Comparison of ENCODE assay signal across 18 cellular contexts in the genomic region with DNA sequence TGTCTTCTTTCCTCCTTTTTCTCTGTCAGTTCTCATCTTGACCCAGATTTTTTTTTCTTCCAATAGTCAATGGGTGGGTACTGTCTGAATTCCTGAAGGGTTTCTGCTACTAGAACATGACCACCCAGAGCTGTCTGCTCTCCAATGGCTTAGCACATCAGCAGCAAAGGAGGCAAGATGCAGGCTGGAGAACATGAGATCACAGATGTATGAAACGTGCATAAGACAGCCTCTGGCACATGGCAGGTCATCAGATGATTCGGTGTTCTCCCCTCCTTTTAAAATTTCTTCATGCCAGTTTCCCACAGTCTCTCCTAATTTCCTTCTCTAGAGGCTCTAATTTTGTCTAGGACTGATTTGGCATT.
DNase-seq lines count a peak whose midpoint lies in the region; ATAC-seq, FAIRE-seq and TF ChIP-seq lines count a peak whose summit lies in the region.
"Had no signal": no experiment of that assay in that cellular context is flagged by ENCODE, and none has a peak within 500 bp of the region (broad histone marks: within the 10 kb centered on the region; RNA-seq: fewer than 3 reads in every experiment).

No MANE protein-coding gene starts in this region.

- H3K9me3 Mint-ChIP-seq in CD4-positive, alpha-beta T cell: no peaks in the 10 kb centered on the region
- H3K9me3 Mint-ChIP-seq: H9 had no signal

- no peaks in the 10 kb centered on the region for H4K20me1 ChIP-seq in K562 (replicated peaks; ENCODE audit: control insufficient read depth, insufficient read depth, low read length)

- no peaks in the 10 kb centered on the region for H3K36me3 Mint-ChIP-seq in CD4-positive, alpha-beta T cell (ENCODE audit: low read depth)
- H3K36me3 Mint-ChIP-seq: CD4-positive, CD25-positive, alpha-beta regulatory T cell had no signal

- H2AFZ ChIP-seq in K562 (ENCODE audit: low read depth, low read length): no peak overlapping the region

- in situ Hi-C loops in K562 (cut with MboI): no loop called here

- no peaks in the 10 kb centered on the region for H3K27me3 Mint-ChIP-seq in CD4-positive, alpha-beta T cell

- peaks cover 8% of the 10 kb centered on the region for H3K4me1 Mint-ChIP-seq in CD4-positive, alpha-beta T cell (ENCODE audit: low read depth)

- POLR2A ChIA-PET in K562 (lab: Yijun Ruan, JAX): no interaction called here
- POLR2A ChIA-PET in CD4-positive, alpha-beta T cell (lab: Charles Lee): no interaction called here

- H3K27ac ChIP-seq in K562 (ENCODE audit: extremely low read depth, low read depth, low read length): no peak overlapping the region
- no peak overlapping the region for H3K27ac ChIP-seq in CD4-positive, alpha-beta T cell (ENCODE audit: low read depth, low read length)

- no peaks in the 10 kb centered on the region for H3K79me2 ChIP-seq in K562 (ENCODE audit: control insufficient read depth, insufficient read depth, low read length)

- H3K27me3 ChIP-seq in K562 (ENCODE audit: control insufficient read depth in 2 of 2, insufficient read depth in 2 of 2, low read length in 2 of 2): no peaks in the 10 kb centered on the region
- no peaks in the 10 kb centered on the region for H3K27me3 ChIP-seq in CD4-positive, alpha-beta T cell (ENCODE audit: control insufficient read depth, insufficient read depth, low read length)

- H3K9me3 ChIP-seq in K562 (replicated peaks; ENCODE audit: control insufficient read depth, insufficient read depth, low read depth, low read length): no peaks in the 10 kb centered on the region
- H3K9me3 ChIP-seq in CD4-positive, alpha-beta T cell (ENCODE audit: control insufficient read depth, low read length): no peaks in the 10 kb centered on the region

- no peaks in the 10 kb centered on the region for H3K9me1 ChIP-seq in K562 (ENCODE audit: control insufficient read depth, insufficient read depth, low read length)

- H3K4me1 ChIP-seq in K562 (replicated peaks in 1 of 2; ENCODE audit: control insufficient read depth in 2 of 2, insufficient read depth in 2 of 2, low read length in 2 of 2): peaks cover 0 to 15% of the 10 kb centered on the region in 2 experiments

- no peak for ATAC-seq in K562
- no peak for ATAC-seq in CD4-positive, alpha-beta T cell (ENCODE audit: poor library complexity)

- H3K36me3 ChIP-seq in K562 (ENCODE audit: control insufficient read depth, insufficient read depth, low read length): no peaks in the 10 kb centered on the region

- DNase-seq in AG20443 (ENCODE audit: low spot score) (peak; percentile 18), CMK (ENCODE audit: low read depth) (peak; percentile 45), KG1 (lab: John Stamatoyannopoulos, UW) (peak; percentile 38), K562 (ENCODE audit: extremely low read depth in 1 of 4, low spot score in 3 of 4) (no peak), nucleus accumbens (lab: John Stamatoyannopoulos, UW) (no peak), HCEC 1CT (no peak)
- DNase-seq in CD4-positive, alpha-beta T cell: no peak
- DNase-seq in activated CD4-positive, CD25-positive, alpha-beta regulatory T cell (lab: John Stamatoyannopoulos, UW): no peak
- DNase-seq: CD4-positive, CD25-positive, alpha-beta regulatory T cell; EL; H9; NCI-H1417; NCI-H187 treated with DMSO at 0.1 percent for 48 hours; NCI-H2227 treated with DMSO at 0.1 percent for 48 hours; NCI-H510A treated with DMSO at 0.1 percent for 48 hours; NCI-H774; SHP77 treated with DMSO at 0.1 percent for 48 hours had no signal

- no peak overlapping the region for H3K9ac ChIP-seq in K562 (ENCODE audit: insufficient read depth in 1 of 2, low read depth in 2 of 2, low read length in 2 of 2)

- FAIRE-seq in K562 (lab: Jason Lieb, UNC): no peak

- no peak for TF ChIP-seq CTCF in K562 (IDR thresholded peaks at IDR 0.05 in 2 of 3, conservative IDR thresholded peaks at IDR 0.05 in 1 of 3; ENCODE audit: insufficient read depth in 2 of 3, low read depth in 1 of 3, low read length in 3 of 3)
- no peak for TF ChIP-seq CTCF in CD4-positive, alpha-beta T cell (IDR thresholded peaks at IDR 0.05)

- H3K4me3 ChIP-seq in K562: no peak overlapping the region

- no peak for TF ChIP-seq RAD21 in K562 (CRISPR knock-in tag; conservative IDR thresholded peaks at IDR 0.05 in 1 of 2, IDR thresholded peaks at IDR 0.05 in 1 of 2)

- 5% methylated on average over 2 of the region's 2 CpGs for WGBS in K562 (ENCODE audit: insufficient coverage, low coverage, missing lambda C conversion rate)

- TF ChIP-seq POLR2A in K562 (conservative IDR thresholded peaks at IDR 0.05): no peak

- CTCF ChIA-PET in K562 (lab: Yijun Ruan, JAX; ENCODE audit: low intra/inter-chr PET ratio): no interaction called here
- CTCF ChIA-PET in CD4-positive, alpha-beta T cell (lab: Charles Lee): no interaction called here

- no peak for TF ChIP-seq EP300 in K562 (IDR thresholded peaks at IDR 0.05; ENCODE audit: low read length)

- no TSS peak for BruUV-seq in K562 (replicated peaks; lab: Mats Ljungman, UMichigan)

- H3K4me2 ChIP-seq in K562 (ENCODE audit: insufficient read depth, low read length): peak overlapping the region; percentile 23; the same call in 1 of the 2 replicates

- intact Hi-C loops in K562 (cut with micrococcal nuclease): no loop called here
- intact Hi-C loops in CD4-positive, alpha-beta T cell (cut with DNase I, micrococcal nuclease): no loop called here

- no peak overlapping the region for H3K4me3 Mint-ChIP-seq in CD4-positive, alpha-beta T cell
- H3K4me3 Mint-ChIP-seq: CD4-positive, CD25-positive, alpha-beta regulatory T cell; H9; T-helper 1 cell treated with Interleukin-12 subunit alpha and Interleukin-12 subunit beta and Interleukin-4 antibody, amounts not matched to agents 30 μg/mL and 1 μg/mL, for 36 hours had no signal

- no peak overlapping the region for H3K27ac Mint-ChIP-seq in CD4-positive, alpha-beta T cell
- H3K27ac Mint-ChIP-seq: CD4-positive, CD25-positive, alpha-beta regulatory T cell; H9; T-helper 1 cell treated with Interleukin-12 subunit alpha and Interleukin-12 subunit beta and Interleukin-4 antibody, amounts not matched to agents 30 μg/mL and 1 μg/mL, for 36 hours had no signal

TF ChIP-seq in K562, 482 proteins besides CTCF, POLR2A, EP300 and RAD21:
- TF ChIP-seq CCNT2 (IDR thresholded peaks at IDR 0.05; ENCODE audit: borderline replicate concordance, extremely low read depth, insufficient read length, low read depth, low read length) (peak; percentile 2), CTBP1 (IDR thresholded peaks at IDR 0.05; ENCODE audit: borderline replicate concordance) (0 out of 2 replicates have a peak, but pooled peaks have one; percentile 0), RBM14 (IDR thresholded peaks at IDR 0.05; ENCODE audit: borderline replicate concordance, insufficient read depth, low read depth, low read length) (no peak), ZNF76 (CRISPR knock-in tag; IDR thresholded peaks at IDR 0.05; ENCODE audit: borderline replicate concordance) (no peak), ZNF165 (CRISPR knock-in tag; IDR thresholded peaks at IDR 0.05; ENCODE audit: borderline replicate concordance) (no peak), ZBTB11 (CRISPR knock-in tag; IDR thresholded peaks at IDR 0.05) (peak in 1 of 3 experiments; percentile 15; a peak in 1 of 6 replicates), GABPA (tag; conservative IDR thresholded peaks at IDR 0.05; ENCODE audit: low read depth) (peak; percentile 17; the same call in 1 of the 2 replicates)
- TF ChIP-seq, protein P1, sequence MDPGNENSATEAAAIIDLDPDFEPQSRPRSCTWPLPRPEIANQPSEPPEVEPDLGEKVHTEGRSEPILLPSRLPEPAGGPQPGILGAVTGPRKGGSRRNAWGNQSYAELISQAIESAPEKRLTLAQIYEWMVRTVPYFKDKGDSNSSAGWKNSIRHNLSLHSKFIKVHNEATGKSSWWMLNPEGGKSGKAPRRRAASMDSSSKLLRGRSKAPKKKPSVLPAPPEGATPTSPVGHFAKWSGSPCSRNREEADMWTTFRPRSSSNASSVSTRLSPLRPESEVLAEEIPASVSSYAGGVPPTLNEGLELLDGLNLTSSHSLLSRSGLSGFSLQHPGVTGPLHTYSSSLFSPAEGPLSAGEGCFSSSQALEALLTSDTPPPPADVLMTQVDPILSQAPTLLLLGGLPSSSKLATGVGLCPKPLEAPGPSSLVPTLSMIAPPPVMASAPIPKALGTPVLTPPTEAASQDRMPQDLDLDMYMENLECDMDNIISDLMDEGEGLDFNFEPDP (CRISPR knock-in tag; IDR thresholded peaks at IDR 0.05): no peak
TF ChIP-seq in K562: peak in this region for 4.

Comparison
In these comparisons a context has a peak if more than half of its experiments do, and no peak if none do; other contexts are left out.
1. DNase-seq: peak in AG20443 (single experiment), CMK (single experiment) and KG1 (single experiment); none in K562 (0 of 4), nucleus accumbens (0 of 56), HCEC 1CT (single experiment), CD4-positive, alpha-beta T cell (0 of 10) and activated CD4-positive, CD25-positive, alpha-beta regulatory T cell (0 of 4).